ENCODE assay signal across 8 cellular contexts in the genomic region with DNA sequence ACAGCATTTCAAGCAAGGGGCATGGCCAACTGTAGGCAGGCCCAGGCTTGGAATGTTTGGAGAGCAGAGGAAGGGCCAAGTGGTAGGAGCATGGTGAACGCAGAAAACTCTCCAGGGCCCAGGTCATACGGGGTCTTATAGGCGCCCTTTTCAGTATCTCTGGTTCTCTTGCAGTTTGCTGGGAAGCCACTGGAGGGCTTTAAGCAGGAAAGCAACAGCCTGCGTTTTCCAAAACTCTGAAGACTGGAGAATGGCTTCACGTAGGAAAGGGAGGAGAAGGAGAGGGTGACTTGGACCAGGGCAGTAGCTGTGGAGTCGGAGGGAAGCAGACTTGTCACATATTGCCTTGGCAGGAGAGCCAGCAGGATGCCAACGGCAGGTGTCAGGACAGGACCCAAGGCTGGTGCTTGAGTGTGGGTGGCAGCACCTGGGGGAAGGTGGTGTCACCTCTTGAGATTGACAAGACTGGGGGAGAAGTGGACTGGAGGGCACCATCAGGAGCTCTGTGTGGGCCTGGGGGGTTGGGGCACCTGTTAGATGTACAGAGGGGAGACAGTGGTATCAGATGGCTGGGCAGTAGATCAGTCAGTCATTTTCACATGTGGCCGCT. TPM values are rescaled to one million over a fixed set of nuclear protein-coding genes. Genes with fewer than 3 reads are reported as not detected.
DNase-seq lines count a peak whose midpoint lies in the region; ATAC-seq lines count a peak whose summit lies in the region.

No MANE protein-coding gene starts in this region.

- DNase-seq in DMS 273 (lab: John Stamatoyannopoulos, UW; ENCODE audit: unreplicated experiment) (peak; percentile 76), DMS 273 treated with DMSO at 0.1 percent for 48 hours (lab: John Stamatoyannopoulos, UW) (no peak), NCI-H69 (lab: John Stamatoyannopoulos, UW) (peak; percentile 22), fibroblast of gingiva (ENCODE audit: low read depth) (peak; percentile 4), renal cortical epithelial cell (ENCODE audit: low read depth) (peak; percentile 3), T1000 (lab: John Stamatoyannopoulos, UW) (no peak), SHP77 (lab: John Stamatoyannopoulos, UW) (no peak)

- ATAC-seq in HG02852 (IDR thresholded peaks at IDR 0.05; ENCODE audit: unreplicated experiment), result no peak

RNA-seq across cellular contexts. Expression of gene TKTL1, which starts 21.9 kb away (rescaled TPM):
- not detected in 2 replicates for total RNA-seq in renal cortical epithelial cell

RNA-seq across cellular contexts. Expression of gene TEX28, which starts 22.6 kb away (rescaled TPM):
- total RNA-seq in renal cortical epithelial cell, result not detected in 2 replicates

RNA-seq across cellular contexts. Expression of gene FLNA, which starts 56.9 kb away (rescaled TPM):
- 1,833 and 2,112 TPM in 2 replicates for total RNA-seq in renal cortical epithelial cell

Comparison
In these comparisons a context has a peak if more than half of its experiments do, and no peak if none do; other contexts are left out.
1. DNase-seq: peak in DMS 273 (single experiment), NCI-H69 (single experiment), fibroblast of gingiva (single experiment) and renal cortical epithelial cell (single experiment); none in DMS 273 treated with DMSO at 0.1 percent for 48 hours (single experiment), T1000 (single experiment) and SHP77 (0 of 2).